In genomic region chr9:79877943-79878612, GRCh38 we compare ENCODE assay signal across 14 cellular contexts.
A peak's percentile ranks its signal among the peaks of the same experiment; 100 is the strongest.
DNase-seq lines count a peak whose midpoint lies in the region; ATAC-seq and TF ChIP-seq lines count a peak whose summit lies in the region.
"Had no signal": no experiment of that assay in that cellular context is flagged by ENCODE, and none has a peak within 500 bp of the region (broad histone marks: within the 10 kb centered on the region; RNA-seq: fewer than 3 reads in every experiment).

No MANE protein-coding gene starts in this region.

- peak overlapping the region; percentile 85 for H3K27ac Mint-ChIP-seq in stimulated activated memory B cell treated with anti-CD40 and anti-IgM and Interleukin-4, amounts not matched to agents 10 μg/mL and 1 μg/mL and 100 μg/mL, for 72 hours

- POLR2A ChIA-PET in OCI-LY7 (lab: Charles Lee) = no interaction called here

- H3K9me2 ChIP-seq in OCI-LY7 (ENCODE audit: insufficient read depth, low read length) = no peaks in the 10 kb centered on the region

- peak; percentile 43 for DNase-seq in OCI-LY7 (ENCODE audit: low spot score)
- no peak for DNase-seq in effector CD4-positive, alpha-beta T cell
- DNase-seq in mesenteric fat pad (ENCODE audit: low spot score) = no peak
- no peak for DNase-seq in cerebellum (ENCODE audit: low spot score)
- DNase-seq: activated CD8-positive, alpha-beta memory T cell treated with anti-CD3 and anti-CD28 coated beads, Interleukin-2, amount 50 U/mL, for 4 hours; foreskin keratinocyte; left ventricle myocardium inferior; NCI-H1417 treated with DMSO at 0.1 percent for 48 hours; ovary; stimulated activated naive CD4-positive, alpha-beta T cell; T1000 had no signal

- no peaks in the 10 kb centered on the region for H3K9me3 Mint-ChIP-seq in stimulated activated memory B cell treated with anti-CD40 and anti-IgM and Interleukin-4, amounts not matched to agents 10 μg/mL and 1 μg/mL and 100 μg/mL, for 72 hours

- peak overlapping the region; percentile 35; the same call in 1 of the 2 replicates for H2AFZ ChIP-seq in OCI-LY7 (ENCODE audit: low read length)

- CTCF ChIA-PET in OCI-LY7 (lab: Charles Lee; ENCODE audit: unreplicated experiment) = no interaction called here

- no peak overlapping the region for H3K27ac ChIP-seq in OCI-LY7 (ENCODE audit: low read depth, low read length, poor library complexity, severe bottlenecking)
- H3K27ac ChIP-seq: foreskin keratinocyte, left ventricle myocardium inferior, ovary had no signal

- no peak overlapping the region for H3K4me2 ChIP-seq in OCI-LY7 (ENCODE audit: low read length)

- no peak overlapping the region for H3K4me3 ChIP-seq in OCI-LY7 (ENCODE audit: low read depth, low read length, poor library complexity, severe bottlenecking)
- H3K4me3 ChIP-seq: left ventricle myocardium inferior, ovary had no signal

- peaks cover 12% of the 10 kb centered on the region for H3K4me1 ChIP-seq in OCI-LY7 (ENCODE audit: insufficient read depth, low read length, poor library complexity, severe bottlenecking)
- H3K4me1 ChIP-seq: foreskin keratinocyte, left ventricle myocardium inferior had no signal

- no peaks in the 10 kb centered on the region for H4K20me1 ChIP-seq in OCI-LY7 (ENCODE audit: insufficient read depth, low read length)

- no peaks in the 10 kb centered on the region for H3K79me2 ChIP-seq in OCI-LY7 (ENCODE audit: insufficient read depth, low read depth, low read length)

- TF ChIP-seq CTCF in OCI-LY7 (conservative IDR thresholded peaks at IDR 0.05; ENCODE audit: low read length) = no peak

- BruUV-seq in OCI-LY7 (replicated peaks; lab: Mats Ljungman, UMichigan) = no TSS peak

- H3K27me3 Mint-ChIP-seq in stimulated activated memory B cell treated with anti-CD40 and anti-IgM and Interleukin-4, amounts not matched to agents 10 μg/mL and 1 μg/mL and 100 μg/mL, for 72 hours = no peaks in the 10 kb centered on the region

- peak; percentile 60 for ATAC-seq in GM19468 (IDR thresholded peaks at IDR 0.05; ENCODE audit: extremely low read depth, unreplicated experiment)
- peak; percentile 44 for ATAC-seq in HG03066 (IDR thresholded peaks at IDR 0.05; ENCODE audit: low read depth, unreplicated experiment)
- ATAC-seq in stimulated activated memory B cell treated with anti-CD40 and anti-IgM and Interleukin-4, amounts not matched to agents 10 μg/mL and 1 μg/mL and 100 μg/mL, for 72 hours = peak; percentile 90
- ATAC-seq: foreskin keratinocyte had no signal

- peaks cover 54% of the 10 kb centered on the region for H3K4me1 Mint-ChIP-seq in stimulated activated memory B cell treated with anti-CD40 and anti-IgM and Interleukin-4, amounts not matched to agents 10 μg/mL and 1 μg/mL and 100 μg/mL, for 72 hours

- no peaks in the 10 kb centered on the region for H3K36me3 Mint-ChIP-seq in stimulated activated memory B cell treated with anti-CD40 and anti-IgM and Interleukin-4, amounts not matched to agents 10 μg/mL and 1 μg/mL and 100 μg/mL, for 72 hours

- intact Hi-C loops in OCI-LY7 (cut with micrococcal nuclease; ENCODE audit: unreplicated experiment) = no loop called here

- H3K9me3 ChIP-seq in OCI-LY7 (ENCODE audit: low read length) = no peaks in the 10 kb centered on the region
- H3K9me3 ChIP-seq: left ventricle myocardium inferior, ovary had no signal

- peak overlapping the region; percentile 6 for H3K4me3 Mint-ChIP-seq in stimulated activated memory B cell treated with anti-CD40 and anti-IgM and Interleukin-4, amounts not matched to agents 10 μg/mL and 1 μg/mL and 100 μg/mL, for 72 hours

- H3K36me3 ChIP-seq in OCI-LY7 (ENCODE audit: insufficient read depth, low read length) = no peaks in the 10 kb centered on the region
- H3K36me3 ChIP-seq: left ventricle myocardium inferior, ovary had no signal
